Comparison of ENCODE assay signal across 19 cellular contexts in genomic region chr2:161844845-161845244, GRCh38.
DNase-seq lines count a peak whose midpoint lies in the region; ATAC-seq and FAIRE-seq lines count a peak whose summit lies in the region.
"Had no signal": no experiment of that assay in that cellular context is flagged by ENCODE, and none has a peak within 500 bp of the region (broad histone marks: within the 10 kb centered on the region; RNA-seq: fewer than 3 reads in every experiment).

No MANE protein-coding gene starts in this region.

- ATAC-seq in left colon (peak; percentile 38), HG03571 (IDR thresholded peaks at IDR 0.05; ENCODE audit: unreplicated experiment) (no peak)
- ATAC-seq: activated naive CD4-positive, alpha-beta T cell treated with anti-CD3 and anti-CD28 coated beads, Interleukin-2, amount 50 U/mL, for 72 hours; activated T-cell treated with anti-CD3 and anti-CD28 coated beads, Interleukin-2, amount 50 U/mL, for 4 hours; heart right ventricle; natural killer cell treated with Interleukin-12 subunit alpha and Interleukin-12 subunit beta and Interleukin-15 and Interleukin-18, amount 100 ng/mL, for 72 hours had no signal

- intact Hi-C loops in left colon (cut with DNase I, micrococcal nuclease), result no loop called here

- FAIRE-seq in HTR-8/SVneo (lab: Jason Lieb, UNC), result no peak
- FAIRE-seq: endometrium, GM12891 had no signal

- DNase-seq in DMS53 (lab: John Stamatoyannopoulos, UW) (peak; percentile 92), NCI-H1105 treated with DMSO at 0.1 percent for 48 hours (lab: John Stamatoyannopoulos, UW) (peak; percentile 94), NCI-H69 (lab: John Stamatoyannopoulos, UW) (peak; percentile 92), left colon (no peak), NCI-H446 treated with DMSO at 0.1 percent for 48 hours (lab: John Stamatoyannopoulos, UW) (no peak), iPS-NIHi11 (ENCODE audit: low spot score) (no peak), HTR-8/SVneo (ENCODE audit: insufficient read length, low spot score) (no peak)
- DNase-seq: activated CD4-positive, alpha-beta memory T cell treated with anti-CD3 and anti-CD28 coated beads, Interleukin-2, amount 10 ng/mL, durations not matched to agents 7 days and 5 days; activated T-cell treated with anti-CD3 and anti-CD28 coated beads, Interleukin-2, amount 50 U/mL, for 4 hours; heart right ventricle; islet precursor cell; NCI-H1694 treated with DMSO at 0.1 percent for 48 hours; stimulated activated CD8-positive, alpha-beta memory T cell treated with anti-CD3 and anti-CD28 coated beads, Interleukin-4, amount 100 ng/mL, for 48 hours; WERI-Rb-1 had no signal

Comparison
In these comparisons a context has a peak if more than half of its experiments do, and no peak if none do; other contexts are left out.
1. DNase-seq: peak in DMS53 (single experiment), NCI-H1105 treated with DMSO at 0.1 percent for 48 hours (single experiment) and NCI-H69 (single experiment); none in left colon (0 of 2), NCI-H446 treated with DMSO at 0.1 percent for 48 hours (single experiment), iPS-NIHi11 (single experiment) and HTR-8/SVneo (single experiment).